In genomic region chr10:32982293-32982709, GRCh38 we compare ENCODE assay signal across 9 cellular contexts. TPM values are rescaled to one million over a fixed set of nuclear protein-coding genes. Genes with fewer than 3 reads are reported as not detected.
DNase-seq lines count a peak whose midpoint lies in the region; ATAC-seq and TF ChIP-seq lines count a peak whose summit lies in the region.
"Had no signal": no experiment of that assay in that cellular context is flagged by ENCODE, and none has a peak within 500 bp of the region (broad histone marks: within the 10 kb centered on the region; RNA-seq: fewer than 3 reads in every experiment).

No MANE protein-coding gene starts in this region.

- 0 out of 2 replicates have a peak, but pooled peaks cover 3% of the 10 kb centered on the region for H3K27me3 ChIP-seq in GM23338 (ENCODE audit: insufficient read depth)
- no peaks in the 10 kb centered on the region for H3K27me3 ChIP-seq in foreskin keratinocyte
- H3K27me3 ChIP-seq in sigmoid colon: no peaks in the 10 kb centered on the region

- no peak overlapping the region for H3K4me2 ChIP-seq in GM23338

- 25 to 66% methylated on average over 9 of the region's 9 CpGs for WGBS in sigmoid colon, 2 donors

- peaks cover 25% of the 10 kb centered on the region for H3K4me1 ChIP-seq in GM23338 (ENCODE audit: insufficient read depth)
- H3K4me1 ChIP-seq in foreskin keratinocyte: peaks cover 51% of the 10 kb centered on the region
- H3K4me1 ChIP-seq in sigmoid colon: peaks cover 0 to 33% (median 26%) of the 10 kb centered on the region in 4 donors

- H3K4me3 ChIP-seq in GM23338 (no peak overlapping the region), sigmoid colon (no peak overlapping the region)

- peak overlapping the region; percentile 48; the same call in 1 of the 2 replicates for H3K27ac Mint-ChIP-seq in GM23338
- peak overlapping the region; percentile 18 for H3K27ac Mint-ChIP-seq in activated CD4-positive, alpha-beta memory T cell treated with anti-CD3 and anti-CD28 coated beads for 36 hours

- H3K4me3 Mint-ChIP-seq in GM23338: no peak overlapping the region
- H3K4me3 Mint-ChIP-seq in activated CD4-positive, alpha-beta memory T cell treated with anti-CD3 and anti-CD28 coated beads for 36 hours: no peak overlapping the region

- no peaks in the 10 kb centered on the region for H3K36me3 Mint-ChIP-seq in GM23338 (ENCODE audit: low read depth)
- H3K36me3 Mint-ChIP-seq in activated CD4-positive, alpha-beta memory T cell treated with anti-CD3 and anti-CD28 coated beads for 36 hours: no peaks in the 10 kb centered on the region

- ATAC-seq in GM23338 (no peak), foreskin keratinocyte (peak; percentile 26), HG02623 (IDR thresholded peaks at IDR 0.05; ENCODE audit: unreplicated experiment) (no peak)

- TF ChIP-seq EP300 in sigmoid colon (IDR thresholded peaks at IDR 0.05): no peak

- TF ChIP-seq POLR2A in sigmoid colon (IDR thresholded peaks at IDR 0.05): no peak

- no peak for DNase-seq in GM23338 (ENCODE audit: low spot score)
- no peak for DNase-seq in activated CD4-positive, alpha-beta memory T cell treated with anti-CD3 and anti-CD28 coated beads for 36 hours
- peak; percentile 86 to 93 for DNase-seq in foreskin keratinocyte
- no peak for DNase-seq in sigmoid colon
- DNase-seq in Kasumi-1 (lab: John Stamatoyannopoulos, UW): no peak
- DNase-seq in SK-N-DZ (ENCODE audit: low spot score): no peak
- no peak for DNase-seq in NCI-H2029 (lab: John Stamatoyannopoulos, UW)
- DNase-seq: NCI-H82 had no signal

- intact Hi-C loops in activated CD4-positive, alpha-beta memory T cell treated with anti-CD3 and anti-CD28 coated beads for 36 hours (cut with micrococcal nuclease): no loop called here
- intact Hi-C loops in sigmoid colon (cut with DNase I): no loop called here

- peak overlapping the region; percentile 86 for H2AFZ ChIP-seq in GM23338

- CTCF ChIA-PET in activated CD4-positive, alpha-beta memory T cell treated with anti-CD3 and anti-CD28 coated beads for 36 hours (lab: Charles Lee): no interaction called here

- POLR2A ChIA-PET in activated CD4-positive, alpha-beta memory T cell treated with anti-CD3 and anti-CD28 coated beads for 36 hours (lab: Charles Lee): no interaction called here

- no peaks in the 10 kb centered on the region for H3K9me3 ChIP-seq in sigmoid colon

- H3K9me2 ChIP-seq in GM23338 (ENCODE audit: insufficient read depth): no peaks in the 10 kb centered on the region

- H4K20me1 ChIP-seq in GM23338 (replicated peaks; ENCODE audit: insufficient read depth): no peaks in the 10 kb centered on the region

- H3K9me3 Mint-ChIP-seq in GM23338: no peaks in the 10 kb centered on the region
- H3K9me3 Mint-ChIP-seq in activated CD4-positive, alpha-beta memory T cell treated with anti-CD3 and anti-CD28 coated beads for 36 hours: no peaks in the 10 kb centered on the region

- H3K27me3 Mint-ChIP-seq in GM23338 (ENCODE audit: insufficient read depth, low read depth, poor library complexity): peaks cover 14% of the 10 kb centered on the region
- H3K27me3 Mint-ChIP-seq in activated CD4-positive, alpha-beta memory T cell treated with anti-CD3 and anti-CD28 coated beads for 36 hours: no peaks in the 10 kb centered on the region

- H3K36me3 ChIP-seq in GM23338 (ENCODE audit: insufficient read depth): no peaks in the 10 kb centered on the region
- H3K36me3 ChIP-seq in sigmoid colon: no peaks in the 10 kb centered on the region

- TF ChIP-seq CTCF in GM23338 (conservative IDR thresholded peaks at IDR 0.05; ENCODE audit: low read depth in 2 of 2) (no peak), foreskin keratinocyte (conservative IDR thresholded peaks at IDR 0.05) (no peak), sigmoid colon (IDR thresholded peaks at IDR 0.05) (no peak)

- no peaks in the 10 kb centered on the region for H3K79me2 ChIP-seq in GM23338 (replicated peaks; ENCODE audit: insufficient read depth)

- H3K27ac ChIP-seq in GM23338 (ENCODE audit: low read depth) (peak overlapping the region; percentile 60; the same call in 1 of the 2 replicates), foreskin keratinocyte (peak overlapping the region; percentile 99), sigmoid colon (peak overlapping the region; percentile 91 to 96 (median 92))

- H3K4me1 Mint-ChIP-seq in GM23338: peaks cover 45% of the 10 kb centered on the region
- H3K4me1 Mint-ChIP-seq in activated CD4-positive, alpha-beta memory T cell treated with anti-CD3 and anti-CD28 coated beads for 36 hours (ENCODE audit: low read depth): peaks cover 34% of the 10 kb centered on the region

- peaks cover 7% of the 10 kb centered on the region; the same call in 1 of the 2 replicates for H3F3A ChIP-seq in GM23338 (replicated peaks; ENCODE audit: low read depth)

TF ChIP-seq in GM23338, 12 proteins besides CTCF, POLR2A, EP300 and RAD21 (continues in another document):
- TF ChIP-seq, protein P1, sequence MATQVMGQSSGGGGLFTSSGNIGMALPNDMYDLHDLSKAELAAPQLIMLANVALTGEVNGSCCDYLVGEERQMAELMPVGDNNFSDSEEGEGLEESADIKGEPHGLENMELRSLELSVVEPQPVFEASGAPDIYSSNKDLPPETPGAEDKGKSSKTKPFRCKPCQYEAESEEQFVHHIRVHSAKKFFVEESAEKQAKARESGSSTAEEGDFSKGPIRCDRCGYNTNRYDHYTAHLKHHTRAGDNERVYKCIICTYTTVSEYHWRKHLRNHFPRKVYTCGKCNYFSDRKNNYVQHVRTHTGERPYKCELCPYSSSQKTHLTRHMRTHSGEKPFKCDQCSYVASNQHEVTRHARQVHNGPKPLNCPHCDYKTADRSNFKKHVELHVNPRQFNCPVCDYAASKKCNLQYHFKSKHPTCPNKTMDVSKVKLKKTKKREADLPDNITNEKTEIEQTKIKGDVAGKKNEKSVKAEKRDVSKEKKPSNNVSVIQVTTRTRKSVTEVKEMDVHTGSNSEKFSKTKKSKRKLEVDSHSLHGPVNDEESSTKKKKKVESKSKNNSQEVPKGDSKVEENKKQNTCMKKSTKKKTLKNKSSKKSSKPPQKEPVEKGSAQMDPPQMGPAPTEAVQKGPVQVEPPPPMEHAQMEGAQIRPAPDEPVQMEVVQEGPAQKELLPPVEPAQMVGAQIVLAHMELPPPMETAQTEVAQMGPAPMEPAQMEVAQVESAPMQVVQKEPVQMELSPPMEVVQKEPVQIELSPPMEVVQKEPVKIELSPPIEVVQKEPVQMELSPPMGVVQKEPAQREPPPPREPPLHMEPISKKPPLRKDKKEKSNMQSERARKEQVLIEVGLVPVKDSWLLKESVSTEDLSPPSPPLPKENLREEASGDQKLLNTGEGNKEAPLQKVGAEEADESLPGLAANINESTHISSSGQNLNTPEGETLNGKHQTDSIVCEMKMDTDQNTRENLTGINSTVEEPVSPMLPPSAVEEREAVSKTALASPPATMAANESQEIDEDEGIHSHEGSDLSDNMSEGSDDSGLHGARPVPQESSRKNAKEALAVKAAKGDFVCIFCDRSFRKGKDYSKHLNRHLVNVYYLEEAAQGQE (IDR thresholded peaks at IDR 0.05; ENCODE audit: unreplicated experiment): no peak

RNA-seq across cellular contexts. Expression of gene ITGB1, which starts 24.3 kb away (rescaled TPM):
- 439 and 441 TPM in 2 replicates for total RNA-seq in GM23338 (2014; rRNA removed; shearing (Covaris generic))
- 309 and 317 TPM in 2 replicates for polyA plus RNA-seq in GM23338 (2016; fragmentation: Nextera tagmentation; extraction: Ambion mirVana)
- total RNA-seq in activated CD4-positive, alpha-beta memory T cell treated with anti-CD3 and anti-CD28 coated beads for 36 hours: 100 to 1,000 TPM; 113 to 117 TPM
- 897 and 1,100 TPM in 2 replicates for total RNA-seq in foreskin keratinocyte
- polyA plus RNA-seq in foreskin keratinocyte: 321 and 351 TPM in 2 replicates
- 1,000 to 10,000 TPM in 1 of 4 donors, 100 to 1,000 TPM in 3; 588 to 1,360 (median 919) TPM for total RNA-seq in sigmoid colon
- polyA plus RNA-seq in sigmoid colon: 100 to 1,000 TPM in 1 of 3 donors, 10 to 100 TPM in 2; 43.8 to 151 (median 50.9) TPM
- polyA plus RNA-seq in SK-N-DZ (2014; cell fraction: cytosol; rRNA removed): 200 and 212 TPM in 2 replicates
- 73.8 and 74.9 TPM in 2 replicates for polyA plus RNA-seq in SK-N-DZ (2014; cell fraction: nucleus; rRNA removed)

Comparison
In these comparisons a context has a peak if more than half of its experiments do, and no peak if none do; other contexts are left out.
1. DNase-seq: peak in foreskin keratinocyte (2 of 2); none in GM23338 (single experiment), activated CD4-positive, alpha-beta memory T cell treated with anti-CD3 and anti-CD28 coated beads for 36 hours (single experiment), sigmoid colon (single experiment), Kasumi-1 (0 of 2), SK-N-DZ (single experiment) and NCI-H2029 (single experiment).
2. Peak in every context shown above with its lines, with median percentiles within 50 percentile points of each other: H3K27ac ChIP-seq.